In the genomic region with DNA sequence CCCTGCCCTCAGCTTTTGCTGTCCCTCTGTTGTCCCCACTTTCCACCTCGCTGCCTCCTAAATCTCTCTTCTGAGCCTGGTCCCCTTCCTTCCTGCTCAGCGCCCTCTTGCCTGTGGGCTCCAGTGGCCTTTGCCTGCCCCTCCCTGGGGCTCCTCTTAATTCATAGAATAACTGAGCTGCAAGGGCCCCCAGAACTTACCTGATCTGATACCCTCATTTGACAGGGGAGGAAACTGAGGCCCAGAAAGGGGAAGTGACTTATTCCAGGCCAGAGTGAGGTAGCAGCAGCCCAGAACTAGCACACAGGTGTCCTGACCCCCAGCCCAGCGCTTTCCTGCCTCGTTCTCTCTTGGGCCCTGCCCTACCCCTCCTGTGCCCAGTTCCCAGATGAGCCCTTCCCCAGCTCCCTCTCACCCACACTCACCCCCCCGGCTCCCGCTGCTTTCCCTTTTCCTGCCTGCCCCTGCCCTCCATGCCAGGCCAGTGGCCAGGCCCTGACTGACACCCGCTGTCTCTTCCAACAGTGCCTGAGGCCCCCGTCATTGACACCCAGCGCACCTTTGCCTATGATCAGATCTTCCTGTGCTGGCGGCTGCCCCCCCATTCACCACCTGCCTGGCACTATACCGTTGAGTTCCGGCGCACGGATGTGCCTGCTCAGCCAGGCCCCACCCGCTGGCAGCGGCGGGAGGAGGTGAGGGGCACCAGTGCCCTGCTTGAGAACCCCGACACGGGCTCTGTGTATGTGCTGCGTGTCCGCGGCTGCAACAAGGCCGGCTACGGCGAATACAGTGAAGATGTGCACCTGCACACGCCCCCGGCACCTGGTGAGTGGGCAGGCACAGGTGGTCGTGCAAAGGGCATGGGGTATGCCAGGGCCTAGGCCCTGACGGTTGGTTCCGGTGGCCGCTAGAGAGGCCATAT, we compare ENCODE assay signal across 16 cellular contexts. TPM values are rescaled to one million over a fixed set of nuclear protein-coding genes. Genes with fewer than 3 reads are reported as not detected.
DNase-seq lines count a peak whose midpoint lies in the region; TF ChIP-seq lines count a peak whose summit lies in the region.
"Had no signal": no experiment of that assay in that cellular context is flagged by ENCODE, and none has a peak within 500 bp of the region (broad histone marks: within the 10 kb centered on the region; RNA-seq: fewer than 3 reads in every experiment).

No MANE protein-coding gene starts in this region.

- H3K27me3 Mint-ChIP-seq in endothelial cell (ENCODE audit: unreplicated experiment), result peaks cover 4% of the 10 kb centered on the region
- H3K27me3 Mint-ChIP-seq: activated CD4-positive, alpha-beta memory T cell treated with anti-CD3 and anti-CD28 coated beads for 36 hours had no signal

- H3K9me3 Mint-ChIP-seq in endothelial cell (ENCODE audit: unreplicated experiment), result no peaks in the 10 kb centered on the region
- H3K9me3 Mint-ChIP-seq: activated CD4-positive, alpha-beta memory T cell treated with anti-CD3 and anti-CD28 coated beads for 36 hours; nephron progenitor cell had no signal

- peak; percentile 29 for DNase-seq in activated CD4-positive, CD25-positive, alpha-beta regulatory T cell treated with anti-CD3 and anti-CD28 coated beads, Interleukin-2, amount 50 U/mL, for 72 hours
- no peak for DNase-seq in activated CD4-positive, CD25-positive, alpha-beta regulatory T cell (lab: John Stamatoyannopoulos, UW)
- DNase-seq in endothelial cell (ENCODE audit: low spot score) (no peak), testis (peak; percentile 9), midbrain (lab: John Stamatoyannopoulos, UW) (no peak), NCI-H2107 (lab: John Stamatoyannopoulos, UW) (no peak)
- DNase-seq: activated CD4-positive, alpha-beta memory T cell treated with anti-CD3 and anti-CD28 coated beads for 36 hours; activated naive CD4-positive, alpha-beta T cell treated with anti-CD3 and anti-CD28 coated beads, Interleukin-2, amount 50 U/mL, for 16 hours; central memory CD4-positive, alpha-beta T cell; left ventricle myocardium inferior; NCI-H1417 treated with DMSO at 0.1 percent for 48 hours; NCI-H510A; nephron progenitor cell; thyroid gland had no signal

- H3K4me3 ChIP-seq in testis, result no peak overlapping the region
- H3K4me3 ChIP-seq: smooth muscle cell, thyroid gland had no signal

- H3K27ac ChIP-seq in testis, result no peak overlapping the region
- H3K27ac ChIP-seq: left ventricle myocardium inferior, thyroid gland had no signal

- peaks cover 21% of the 10 kb centered on the region for H3K36me3 Mint-ChIP-seq in endothelial cell (ENCODE audit: low read depth, unreplicated experiment)

- TF ChIP-seq POLR2A in testis (IDR thresholded peaks at IDR 0.05), result no peak

- H3K4me1 ChIP-seq in testis, result peaks cover 3% of the 10 kb centered on the region

- intact Hi-C loops in testis (cut with DNase I; ENCODE audit: low total_unique reads), result no loop called here

- peak overlapping the region; percentile 63 for H3K4me3 Mint-ChIP-seq in endothelial cell (ENCODE audit: unreplicated experiment)
- H3K4me3 Mint-ChIP-seq: activated CD4-positive, alpha-beta memory T cell treated with anti-CD3 and anti-CD28 coated beads for 36 hours; nephron progenitor cell had no signal

- no peak for TF ChIP-seq CTCF in endothelial cell (IDR thresholded peaks at IDR 0.05; ENCODE audit: unreplicated experiment)
- TF ChIP-seq CTCF in testis (IDR thresholded peaks at IDR 0.05), result no peak

- peaks cover 10% of the 10 kb centered on the region for H3K4me1 Mint-ChIP-seq in endothelial cell (ENCODE audit: unreplicated experiment)

- no peak overlapping the region for H3K27ac Mint-ChIP-seq in endothelial cell (ENCODE audit: unreplicated experiment)
- H3K27ac Mint-ChIP-seq: activated CD4-positive, alpha-beta memory T cell treated with anti-CD3 and anti-CD28 coated beads for 36 hours had no signal

- no peaks in the 10 kb centered on the region for H3K9me3 ChIP-seq in testis
- H3K9me3 ChIP-seq: Caco-2, left ventricle myocardium inferior, thyroid gland had no signal

- whole genome bisulfite sequencing in testis, 2 donors, result 92 to 96% methylated on average over 26 to 31 of the region's 31 CpGs

- H3K27me3 ChIP-seq in testis, result no peaks in the 10 kb centered on the region

- H3K36me3 ChIP-seq in testis (ENCODE audit: low read depth, missing control alignments), result no peaks in the 10 kb centered on the region
- H3K36me3 ChIP-seq: left ventricle myocardium inferior, thyroid gland had no signal

RNA-seq across cellular contexts. Expression of a gene that starts 5.7 kb away (rescaled TPM):
- 8.5 TPM for total RNA-seq in endothelial cell (ENCODE audit: unreplicated experiment)
- 1 to 10 TPM; 3.7 to 3.9 TPM for total RNA-seq in testis
- 4.0 TPM for polyA plus RNA-seq in testis (ENCODE audit: insufficient read depth, low read depth, low replicate concordance)

RNA-seq across cellular contexts. Expression of a gene that starts 6.3 kb away (rescaled TPM):
- 173 TPM for total RNA-seq in endothelial cell (ENCODE audit: unreplicated experiment)
- 100 to 1,000 TPM; 242 to 255 TPM for total RNA-seq in testis
- polyA plus RNA-seq in testis (ENCODE audit: insufficient read depth, low read depth, low replicate concordance), result 397 TPM

RNA-seq across cellular contexts. Expression of a gene that starts 28.3 kb away (rescaled TPM):
- total RNA-seq in endothelial cell (ENCODE audit: unreplicated experiment) (35.5 TPM), testis (10 to 100 TPM; 37.1 to 68.1 TPM)
- 82.9 TPM for polyA plus RNA-seq in testis (ENCODE audit: insufficient read depth, low read depth, low replicate concordance)

RNA-seq across cellular contexts. Expression of a gene that starts 29.1 kb away (rescaled TPM):
- 38.8 TPM for total RNA-seq in endothelial cell (ENCODE audit: unreplicated experiment)
- total RNA-seq in testis, result 100 to 1,000 TPM in 1 of 2 donors, 10 to 100 TPM in 1; 77.1 to 118 TPM
- polyA plus RNA-seq in testis (ENCODE audit: insufficient read depth, low read depth, low replicate concordance), result 161 TPM

RNA-seq across cellular contexts. Expression of a gene that starts 39.0 kb away (rescaled TPM):
- total RNA-seq in endothelial cell (ENCODE audit: unreplicated experiment), result 39.2 TPM
- total RNA-seq in testis, result 100 to 1,000 TPM in 1 of 2 donors, 10 to 100 TPM in 1; 69.9 to 104 TPM
- polyA plus RNA-seq in testis (ENCODE audit: insufficient read depth, low read depth, low replicate concordance), result 77.7 TPM

Comparison
In these comparisons a context has a peak if more than half of its experiments do, and no peak if none do; other contexts are left out.
1. DNase-seq: peak in activated CD4-positive, CD25-positive, alpha-beta regulatory T cell treated with anti-CD3 and anti-CD28 coated beads, Interleukin-2, amount 50 U/mL, for 72 hours (single experiment) and testis (single experiment); none in activated CD4-positive, CD25-positive, alpha-beta regulatory T cell (0 of 4), endothelial cell (single experiment), midbrain (single experiment) and NCI-H2107 (single experiment).